Comparison of ENCODE assay signal across 8 cellular contexts in the genomic region with DNA sequence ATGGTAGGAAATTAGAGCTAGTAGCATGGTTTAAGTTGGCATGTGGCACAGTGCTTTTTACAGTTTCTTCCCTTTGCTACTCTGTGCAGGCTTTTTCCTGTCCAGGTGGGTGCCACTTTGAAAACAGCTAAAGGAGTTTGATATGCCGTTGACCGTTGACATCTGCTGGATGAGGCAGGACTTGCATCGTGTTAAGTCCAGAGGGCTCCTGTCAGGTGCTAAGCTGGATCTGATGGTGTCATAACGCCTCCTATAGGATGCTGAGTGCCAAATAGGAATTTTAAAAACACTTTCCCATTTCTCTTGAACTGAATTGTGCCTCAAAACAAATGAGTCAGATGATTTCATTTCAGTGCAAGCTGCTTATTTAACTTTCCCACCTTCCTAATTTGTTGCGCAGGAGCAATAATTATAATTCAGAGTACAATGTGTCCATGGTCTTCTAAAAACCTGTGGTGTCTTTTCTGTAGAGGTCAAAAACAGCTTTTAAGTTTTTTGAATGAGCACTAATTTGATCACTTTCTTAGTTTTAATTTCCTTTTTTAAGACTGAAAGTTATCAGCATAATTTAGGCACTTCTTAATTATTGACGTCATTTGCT.
A peak's percentile ranks its signal among the peaks of the same experiment; 100 is the strongest.
DNase-seq lines count a peak whose midpoint lies in the region; ATAC-seq, FAIRE-seq and TF ChIP-seq lines count a peak whose summit lies in the region.

No MANE protein-coding gene starts in this region.

- ATAC-seq in GM19328 (IDR thresholded peaks at IDR 0.05; ENCODE audit: unreplicated experiment) (peak; percentile 80), HG03521 (IDR thresholded peaks at IDR 0.05; ENCODE audit: unreplicated experiment) (peak; percentile 60)
- ATAC-seq in activated T-cell treated with anti-CD3 and anti-CD28 coated beads, Interleukin-2, amount 50 U/mL, for 4 hours, result peak; percentile 42 to 46

- no peaks in the 10 kb centered on the region for H3K36me3 Mint-ChIP-seq in activated T-cell treated with anti-CD3 and anti-CD28 coated beads, Interleukin-2, amount 50 U/mL, for 4 hours (ENCODE audit: insufficient read depth)

- peaks cover 4% of the 10 kb centered on the region for H3K4me1 Mint-ChIP-seq in activated T-cell treated with anti-CD3 and anti-CD28 coated beads, Interleukin-2, amount 50 U/mL, for 4 hours (ENCODE audit: low read depth)

- H3K27me3 Mint-ChIP-seq in activated T-cell treated with anti-CD3 and anti-CD28 coated beads, Interleukin-2, amount 50 U/mL, for 4 hours (ENCODE audit: low read depth), result peaks cover 8% of the 10 kb centered on the region

- no peaks in the 10 kb centered on the region for H3K9me3 Mint-ChIP-seq in activated T-cell treated with anti-CD3 and anti-CD28 coated beads, Interleukin-2, amount 50 U/mL, for 4 hours

- H3K4me3 Mint-ChIP-seq in activated T-cell treated with anti-CD3 and anti-CD28 coated beads, Interleukin-2, amount 50 U/mL, for 4 hours, result no peak overlapping the region

- intact Hi-C loops in head of caudate nucleus (cut with DNase I), result no loop called here

- DNase-seq in D721Med (ENCODE audit: insufficient read length, low spot score), result no peak
- peak; percentile 84 for DNase-seq in NCI-H510A (lab: John Stamatoyannopoulos, UW)
- DNase-seq in activated T-cell treated with anti-CD3 and anti-CD28 coated beads, Interleukin-2, amount 50 U/mL, for 4 hours, result no peak
- peak in 26 of 42 donors; percentile 12 to 65 (median 33) for DNase-seq in head of caudate nucleus
- DNase-seq in retinal pigment epithelial cell (ENCODE audit: low read depth), result peak; percentile 81
- DNase-seq in T-helper 9 cell, result no peak

- no peak for FAIRE-seq in D721Med (lab: Jason Lieb, UNC)

- peak; percentile 64 for TF ChIP-seq CTCF in D721Med (IDR thresholded peaks at IDR 0.05; ENCODE audit: insufficient read depth, missing control alignments)
- peak; percentile 93 for TF ChIP-seq CTCF in retinal pigment epithelial cell (conservative IDR thresholded peaks at IDR 0.05; ENCODE audit: low read depth, low read length)

- H3K4me3 ChIP-seq in retinal pigment epithelial cell (ENCODE audit: low read length), result no peak overlapping the region

Comparison
In these comparisons a context has a peak if more than half of its experiments do, and no peak if none do; other contexts are left out.
1. DNase-seq: peak in NCI-H510A (single experiment), head of caudate nucleus (26 of 42) and retinal pigment epithelial cell (single experiment); none in D721Med (single experiment), activated T-cell treated with anti-CD3 and anti-CD28 coated beads, Interleukin-2, amount 50 U/mL, for 4 hours (single experiment) and T-helper 9 cell (single experiment).
2. Peak in every context shown above with its lines, with median percentiles within 50 percentile points of each other: ATAC-seq.